Comparison of ENCODE assay signal across 8 cellular contexts in genomic region chr7:93117327-93117726, GRCh38. TPM values are rescaled to one million over a fixed set of nuclear protein-coding genes. Genes with fewer than 3 reads are reported as not detected.
DNase-seq lines count a peak whose midpoint lies in the region; ATAC-seq and TF ChIP-seq lines count a peak whose summit lies in the region.

No MANE protein-coding gene starts in this region.

- H4K20me1 ChIP-seq in Loucy (ENCODE audit: insufficient read depth, low read length, poor library complexity, severe bottlenecking): no peaks in the 10 kb centered on the region

- no peak overlapping the region for H3K18ac ChIP-seq in trophoblast cell (ENCODE audit: low read length)

- H3K4me2 ChIP-seq in Loucy (ENCODE audit: low read depth, low read length, poor library complexity, severe bottlenecking): peak overlapping the region; percentile 90
- H3K4me2 ChIP-seq in trophoblast cell (ENCODE audit: low read length): no peak overlapping the region

- H4K12ac ChIP-seq in trophoblast cell (ENCODE audit: low read depth, low read length): no peak overlapping the region

- no peak overlapping the region for H3K4ac ChIP-seq in trophoblast cell (ENCODE audit: low read depth, low read length)

- DNase-seq in GM06990 (ENCODE audit: extremely low read depth, insufficient read length) (no peak), coronary artery (ENCODE audit: low spot score) (no peak), trophoblast cell (peak; percentile 25 to 77), A172 (ENCODE audit: low spot score) (no peak), SIG-M5 (lab: John Stamatoyannopoulos, UW) (no peak)
- no peak for DNase-seq in activated CD8-positive, alpha-beta memory T cell treated with anti-CD3 and anti-CD28 coated beads, Interleukin-2, amount 50 U/mL, for 48 hours

- no CpG with 5 or more reads among the region's 1 CpG for WGBS in trophoblast cell (ENCODE audit: extremely low coverage, insufficient coverage, insufficient read length)

- H4K8ac ChIP-seq in trophoblast cell (ENCODE audit: low read depth, low read length): no peak overlapping the region

- no peak for ATAC-seq in HG03565 (IDR thresholded peaks at IDR 0.05; ENCODE audit: unreplicated experiment)

- no peak overlapping the region for H4K91ac ChIP-seq in trophoblast cell (ENCODE audit: low read depth, low read length)

- H3K4me1 ChIP-seq in Loucy (ENCODE audit: insufficient read depth, low read length, poor library complexity, severe bottlenecking) (peaks cover 33% of the 10 kb centered on the region), trophoblast cell (ENCODE audit: control insufficient read depth in 1 of 2, insufficient read depth in 2 of 2, low read length in 2 of 2) (no peaks in the 10 kb centered on the region)

- no peaks in the 10 kb centered on the region for H3K27me3 ChIP-seq in GM06990 (replicated peaks; ENCODE audit: control insufficient read depth, insufficient read depth, low read length)
- no peaks in the 10 kb centered on the region for H3K27me3 ChIP-seq in Loucy (ENCODE audit: insufficient read depth, low read length, poor library complexity, severe bottlenecking)
- H3K27me3 ChIP-seq in trophoblast cell (ENCODE audit: insufficient read depth, low read length): no peaks in the 10 kb centered on the region

- H3K79me1 ChIP-seq in trophoblast cell (ENCODE audit: low read length): no peaks in the 10 kb centered on the region

- no peak overlapping the region for H2AK5ac ChIP-seq in trophoblast cell (ENCODE audit: low read length)

- no peaks in the 10 kb centered on the region for H3F3A ChIP-seq in Loucy (ENCODE audit: low read depth)

- H3K9me2 ChIP-seq in Loucy (replicated peaks; ENCODE audit: low read depth, low read length): no peaks in the 10 kb centered on the region

- no peak overlapping the region for H2BK120ac ChIP-seq in trophoblast cell (ENCODE audit: insufficient read depth, low read length, poor library complexity)

- no peak overlapping the region for H3K23ac ChIP-seq in trophoblast cell (ENCODE audit: low read length)

- H3K4me3 ChIP-seq in GM06990 (replicated peaks; ENCODE audit: low read depth, low read length) (peak overlapping the region; percentile 69), Loucy (ENCODE audit: low read length, poor library complexity, severe bottlenecking) (peak overlapping the region; percentile 83), coronary artery (peak overlapping the region; percentile 72), trophoblast cell (ENCODE audit: low read depth, low read length) (no peak overlapping the region)

- no peak overlapping the region for H2BK12ac ChIP-seq in trophoblast cell (ENCODE audit: low read length)

- no peak overlapping the region for H2BK5ac ChIP-seq in trophoblast cell (ENCODE audit: low read depth, low read length, poor library complexity)

- H3K9me3 ChIP-seq in Loucy (ENCODE audit: insufficient read depth, low read depth, low read length): no peaks in the 10 kb centered on the region
- no peaks in the 10 kb centered on the region for H3K9me3 ChIP-seq in trophoblast cell (ENCODE audit: insufficient read depth, low read depth, low read length)

- H3K27ac ChIP-seq in coronary artery (peak overlapping the region; percentile 8 to 70), trophoblast cell (ENCODE audit: low read depth, low read length) (no peak overlapping the region)

- peak overlapping the region; percentile 70 for H3K9ac ChIP-seq in Loucy (ENCODE audit: low read depth, low read length, poor library complexity, severe bottlenecking)
- H3K9ac ChIP-seq in trophoblast cell (ENCODE audit: low read length): no peak overlapping the region

- no peak overlapping the region for H3K14ac ChIP-seq in trophoblast cell (ENCODE audit: low read length)

- TF ChIP-seq CTCF in GM06990 (IDR thresholded peaks at IDR 0.05; ENCODE audit: insufficient read depth, low read length, poor library complexity, severe bottlenecking): no peak
- TF ChIP-seq CTCF in Loucy (conservative IDR thresholded peaks at IDR 0.05; ENCODE audit: low read length): no peak
- TF ChIP-seq CTCF in coronary artery (IDR thresholded peaks at IDR 0.05): no peak

- peak overlapping the region; percentile 84 for H2AFZ ChIP-seq in Loucy (ENCODE audit: low read length)
- H2AFZ ChIP-seq in trophoblast cell (ENCODE audit: insufficient read depth, low read length, poor library complexity): no peak overlapping the region

- H3K79me2 ChIP-seq in Loucy (ENCODE audit: insufficient read depth, low read length) (peaks cover 22% of the 10 kb centered on the region), trophoblast cell (ENCODE audit: control insufficient read depth, insufficient read depth, low read length, poor library complexity) (no peaks in the 10 kb centered on the region)

- H3K36me3 ChIP-seq in GM06990 (ENCODE audit: control insufficient read depth, insufficient read depth, low read length) (no peaks in the 10 kb centered on the region), Loucy (ENCODE audit: insufficient read depth, low read length) (no peaks in the 10 kb centered on the region), trophoblast cell (ENCODE audit: control insufficient read depth in 1 of 2, insufficient read depth in 2 of 2, low read length in 2 of 2) (no peaks in the 10 kb centered on the region)

RNA-seq across cellular contexts. Expression of gene SAMD9, which starts 0.5 kb away (rescaled TPM):
- polyA plus RNA-seq in trophoblast cell (2013): 0.01 TPM in 2 replicates
- 24.1 TPM in 2 replicates for total RNA-seq in A172 (2014; rRNA removed; shearing (Covaris generic))

RNA-seq across cellular contexts. Expression of gene SAMD9L, which starts 30.9 kb away (rescaled TPM):
- not detected in 2 replicates for polyA plus RNA-seq in trophoblast cell (2013)
- total RNA-seq in A172 (2014; rRNA removed; shearing (Covaris generic)): 28.4 and 37.7 TPM in 2 replicates

Comparison
In these comparisons a context has a peak if more than half of its experiments do, and no peak if none do; other contexts are left out.
1. DNase-seq: peak in trophoblast cell (2 of 2); none in GM06990 (single experiment), coronary artery (single experiment), A172 (single experiment), activated CD8-positive, alpha-beta memory T cell treated with anti-CD3 and anti-CD28 coated beads, Interleukin-2, amount 50 U/mL, for 48 hours (single experiment) and SIG-M5 (single experiment).